In genomic region chr22:45336971-45337431, GRCh38 we compare ENCODE assay signal across 10 cellular contexts. TPM values are rescaled to one million over a fixed set of nuclear protein-coding genes. Genes with fewer than 3 reads are reported as not detected.
DNase-seq lines count a peak whose midpoint lies in the region; ATAC-seq and TF ChIP-seq lines count a peak whose summit lies in the region.
"Had no signal": no experiment of that assay in that cellular context is flagged by ENCODE, and none has a peak within 500 bp of the region (broad histone marks: within the 10 kb centered on the region; RNA-seq: fewer than 3 reads in every experiment).

No MANE protein-coding gene starts in this region.

- H3K36me3 ChIP-seq in heart right ventricle (peaks cover 0 to 92% (median 4%) of the 10 kb centered on the region in 9 donors), psoas muscle (ENCODE audit: insufficient read depth in 1 of 2, low read depth in 1 of 2) (peaks cover 0 to 45% of the 10 kb centered on the region in 2 donors)

- no peak for TF ChIP-seq CTCF in heart right ventricle (IDR thresholded peaks at IDR 0.05)
- TF ChIP-seq CTCF in psoas muscle (IDR thresholded peaks at IDR 0.05) = no peak
- no peak for TF ChIP-seq CTCF in type B pancreatic cell (conservative IDR thresholded peaks at IDR 0.05)

- H3K27ac Mint-ChIP-seq in T-helper 17 cell (peak overlapping the region; percentile 87), type B pancreatic cell (no peak overlapping the region)
- H3K27ac Mint-ChIP-seq in T-helper 2 cell treated with Interferon-gamma antibody and Interleukin-4, amounts not matched to agents 5 μg/mL and 100 μg/mL, for 36 hours = no peak overlapping the region

- H3K4me1 ChIP-seq in heart right ventricle = peaks cover 5 to 52% (median 43%) of the 10 kb centered on the region in 9 donors
- peaks cover 47% of the 10 kb centered on the region for H3K4me1 ChIP-seq in psoas muscle

- peaks cover 12% of the 10 kb centered on the region for H3K4me1 Mint-ChIP-seq in T-helper 17 cell
- H3K4me1 Mint-ChIP-seq in T-helper 2 cell treated with Interferon-gamma antibody and Interleukin-4, amounts not matched to agents 5 μg/mL and 100 μg/mL, for 36 hours (ENCODE audit: low read depth) = peaks cover 17% of the 10 kb centered on the region
- peaks cover 19% of the 10 kb centered on the region for H3K4me1 Mint-ChIP-seq in type B pancreatic cell (ENCODE audit: unreplicated experiment)

- intact Hi-C loops in heart right ventricle (cut with DNase I) (loop anchor here in 1 of 10 donors (10.0 kb wide), 1 partner anchor 62 kb away; no protein-coding TSS in a partner anchor), psoas muscle (cut with DNase I) (loop anchor here (2.0 to 5.0 kb wide), 2 partner anchors 64 to 100 kb away; no protein-coding TSS in a partner anchor)

- H3K9me3 Mint-ChIP-seq in T-helper 2 cell treated with Interferon-gamma antibody and Interleukin-4, amounts not matched to agents 5 μg/mL and 100 μg/mL, for 36 hours = no peaks in the 10 kb centered on the region
- H3K9me3 Mint-ChIP-seq in type B pancreatic cell = no peaks in the 10 kb centered on the region

- H3K36me3 Mint-ChIP-seq in T-helper 17 cell (ENCODE audit: low read depth) = peaks cover 7% of the 10 kb centered on the region
- peaks cover 69% of the 10 kb centered on the region for H3K36me3 Mint-ChIP-seq in T-helper 2 cell treated with Interferon-gamma antibody and Interleukin-4, amounts not matched to agents 5 μg/mL and 100 μg/mL, for 36 hours (ENCODE audit: low read depth)
- H3K36me3 Mint-ChIP-seq in type B pancreatic cell = peaks cover 27% of the 10 kb centered on the region

- H3K27me3 ChIP-seq in heart right ventricle = no peaks in the 10 kb centered on the region
- H3K27me3 ChIP-seq in psoas muscle (ENCODE audit: insufficient read depth in 3 of 3, low read length in 2 of 3) = no peaks in the 10 kb centered on the region
- H3K27me3 ChIP-seq: neutrophil had no signal

- whole genome bisulfite sequencing in heart right ventricle, 2 donors = 16 to 22% methylated on average over 18 of the region's 18 CpGs
- 14 to 19% (median 18%) methylated on average over 18 of the region's 18 CpGs for WGBS in psoas muscle, 3 donors

- peak; percentile 86 for DNase-seq in DMS153 (lab: John Stamatoyannopoulos, UW)
- DNase-seq in T-helper 17 cell = no peak
- DNase-seq in heart right ventricle = peak; percentile 78 to 88
- peak; percentile 79 to 88 for DNase-seq in psoas muscle
- DNase-seq in T-helper 2 cell = no peak
- no peak for DNase-seq in T-helper 2 cell treated with Interferon-gamma antibody and Interleukin-4, amounts not matched to agents 5 μg/mL and 100 μg/mL, for 36 hours (ENCODE audit: low spot score)
- DNase-seq in type B pancreatic cell (ENCODE audit: extremely low spot score, unreplicated experiment) = no peak
- DNase-seq in islet precursor cell = no peak
- DNase-seq: NCI-H510A had no signal

- no peaks in the 10 kb centered on the region for H3K9me3 ChIP-seq in T-helper 17 cell (ENCODE audit: control insufficient read depth, low read length, poor library complexity, severe bottlenecking)
- H3K9me3 ChIP-seq in heart right ventricle = no peaks in the 10 kb centered on the region
- H3K9me3 ChIP-seq in psoas muscle = no peaks in the 10 kb centered on the region
- H3K9me3 ChIP-seq: neutrophil had no signal

- H3K4me3 ChIP-seq in heart right ventricle (peak overlapping the region in 2 of 10 donors; percentile 11), psoas muscle (no peak overlapping the region)

- H3K27ac ChIP-seq in heart right ventricle (peak overlapping the region in 9 of 10 donors; percentile 52 to 86 (median 61)), psoas muscle (peak overlapping the region; percentile 89)
- H3K27ac ChIP-seq: neutrophil had no signal

- H3K27me3 Mint-ChIP-seq in T-helper 17 cell (no peaks in the 10 kb centered on the region), type B pancreatic cell (no peaks in the 10 kb centered on the region)
- no peaks in the 10 kb centered on the region for H3K27me3 Mint-ChIP-seq in T-helper 2 cell treated with Interferon-gamma antibody and Interleukin-4, amounts not matched to agents 5 μg/mL and 100 μg/mL, for 36 hours (ENCODE audit: low read depth)

- H3K4me3 Mint-ChIP-seq in T-helper 17 cell = no peak overlapping the region
- no peak overlapping the region for H3K4me3 Mint-ChIP-seq in T-helper 2 cell treated with Interferon-gamma antibody and Interleukin-4, amounts not matched to agents 5 μg/mL and 100 μg/mL, for 36 hours
- no peak overlapping the region for H3K4me3 Mint-ChIP-seq in type B pancreatic cell

- ATAC-seq in T-helper 17 cell (no peak), heart right ventricle (peak; percentile 50 to 86 (median 66)), psoas muscle (peak; percentile 27 to 62 (median 54))

RNA-seq across cellular contexts. Expression of gene FAM118A, which starts 27.3 kb away (rescaled TPM):
- total RNA-seq in T-helper 17 cell (100 to 1,000 TPM; 162 to 200 TPM), heart right ventricle (10 to 100 TPM; 10.4 to 30.8 (median 16.3) TPM), psoas muscle (10 to 100 TPM; 14.2 to 25.5 (median 16.6) TPM), type B pancreatic cell (ENCODE audit: low replicate concordance) (89.7 and 121 TPM in 2 replicates)
- polyA plus RNA-seq in heart right ventricle (10 to 100 TPM; 10.2 to 35.7 TPM), psoas muscle (10 to 100 TPM in 2 of 3 donors, 1 to 10 TPM in 1; 5.8 to 18.8 (median 15.6) TPM)

RNA-seq across cellular contexts. Expression of gene UPK3A, which starts 52.3 kb away (rescaled TPM):
- under 1 TPM in 1 of 2 donors, not detected in 1; 0.37 TPM for total RNA-seq in T-helper 17 cell
- not detected for total RNA-seq in heart right ventricle
- under 1 TPM in 1 of 2 donors, not detected in 1; 0.48 TPM for polyA plus RNA-seq in heart right ventricle
- total RNA-seq in psoas muscle = 1 to 10 TPM; 1.1 to 3.9 (median 2.1) TPM
- 10 to 100 TPM in 1 of 3 donors, 1 to 10 TPM in 1, under 1 TPM in 1; 0.93 to 11.7 (median 5.0) TPM for polyA plus RNA-seq in psoas muscle
- 0.29 and 0.62 TPM in 2 replicates for total RNA-seq in type B pancreatic cell (ENCODE audit: low replicate concordance)

Comparison
In these comparisons a context has a peak if more than half of its experiments do, and no peak if none do; other contexts are left out.
1. DNase-seq: peak in DMS153 (single experiment), heart right ventricle (2 of 2) and psoas muscle (2 of 2); none in T-helper 17 cell (0 of 3), T-helper 2 cell (0 of 5), T-helper 2 cell treated with Interferon-gamma antibody and Interleukin-4, amounts not matched to agents 5 μg/mL and 100 μg/mL, for 36 hours (single experiment), type B pancreatic cell (single experiment) and islet precursor cell (single experiment).